In the genomic region with DNA sequence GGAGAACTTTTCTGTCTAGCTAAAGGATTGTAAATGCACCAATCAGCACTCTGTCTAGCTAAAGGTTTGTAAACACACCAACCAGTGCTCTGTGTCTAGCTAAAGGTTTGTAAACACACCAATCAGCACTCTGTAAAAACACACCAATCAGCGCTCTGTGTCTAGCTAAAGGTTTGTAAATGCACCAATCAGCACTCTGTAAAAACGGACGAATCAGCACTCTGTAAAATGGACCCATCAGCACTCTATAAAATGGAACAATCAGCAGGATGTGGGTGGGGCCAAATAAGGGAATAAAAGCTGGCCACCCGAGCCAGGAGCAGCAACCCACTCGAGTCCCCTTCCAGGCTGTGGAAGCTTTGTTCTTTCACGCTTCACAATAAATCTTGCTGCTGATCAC, we compare ENCODE assay signal across 12 cellular contexts. TPM values are rescaled to one million over a fixed set of nuclear protein-coding genes. Genes with fewer than 3 reads are reported as not detected.
"Had no signal": no experiment of that assay in that cellular context is flagged by ENCODE, and none has a peak within 500 bp of the region (broad histone marks: within the 10 kb centered on the region; RNA-seq: fewer than 3 reads in every experiment).

No MANE protein-coding gene starts in this region.

RNA-seq across cellular contexts. Expression of a gene that starts 8.2 kb away (rescaled TPM):
- total RNA-seq: RPMI7951, SJCRH30, SJSA1 had no signal

RNA-seq across cellular contexts. Expression of a gene that starts 8.3 kb away (rescaled TPM):
- total RNA-seq: OCI-LY7, PC-3, PC-9, Peyer's patch, Right ventricle myocardium inferior, Right ventricle myocardium superior, RPMI7951, SJCRH30, SJSA1, SK-MEL-5, T-cell had no signal
- polyA plus RNA-seq: SK-N-SH had no signal
